1 cellular context compared by ENCODE assay signal in genomic region chr13:30453727-30454126, GRCh38.
TF ChIP-seq lines count a peak whose summit lies in the region.

No MANE protein-coding gene starts in this region.

TF ChIP-seq in HCT116, 20 proteins besides CTCF, POLR2A, EP300 and RAD21 (continued from another document):
- TF ChIP-seq, protein P1, sequence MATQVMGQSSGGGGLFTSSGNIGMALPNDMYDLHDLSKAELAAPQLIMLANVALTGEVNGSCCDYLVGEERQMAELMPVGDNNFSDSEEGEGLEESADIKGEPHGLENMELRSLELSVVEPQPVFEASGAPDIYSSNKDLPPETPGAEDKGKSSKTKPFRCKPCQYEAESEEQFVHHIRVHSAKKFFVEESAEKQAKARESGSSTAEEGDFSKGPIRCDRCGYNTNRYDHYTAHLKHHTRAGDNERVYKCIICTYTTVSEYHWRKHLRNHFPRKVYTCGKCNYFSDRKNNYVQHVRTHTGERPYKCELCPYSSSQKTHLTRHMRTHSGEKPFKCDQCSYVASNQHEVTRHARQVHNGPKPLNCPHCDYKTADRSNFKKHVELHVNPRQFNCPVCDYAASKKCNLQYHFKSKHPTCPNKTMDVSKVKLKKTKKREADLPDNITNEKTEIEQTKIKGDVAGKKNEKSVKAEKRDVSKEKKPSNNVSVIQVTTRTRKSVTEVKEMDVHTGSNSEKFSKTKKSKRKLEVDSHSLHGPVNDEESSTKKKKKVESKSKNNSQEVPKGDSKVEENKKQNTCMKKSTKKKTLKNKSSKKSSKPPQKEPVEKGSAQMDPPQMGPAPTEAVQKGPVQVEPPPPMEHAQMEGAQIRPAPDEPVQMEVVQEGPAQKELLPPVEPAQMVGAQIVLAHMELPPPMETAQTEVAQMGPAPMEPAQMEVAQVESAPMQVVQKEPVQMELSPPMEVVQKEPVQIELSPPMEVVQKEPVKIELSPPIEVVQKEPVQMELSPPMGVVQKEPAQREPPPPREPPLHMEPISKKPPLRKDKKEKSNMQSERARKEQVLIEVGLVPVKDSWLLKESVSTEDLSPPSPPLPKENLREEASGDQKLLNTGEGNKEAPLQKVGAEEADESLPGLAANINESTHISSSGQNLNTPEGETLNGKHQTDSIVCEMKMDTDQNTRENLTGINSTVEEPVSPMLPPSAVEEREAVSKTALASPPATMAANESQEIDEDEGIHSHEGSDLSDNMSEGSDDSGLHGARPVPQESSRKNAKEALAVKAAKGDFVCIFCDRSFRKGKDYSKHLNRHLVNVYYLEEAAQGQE (IDR thresholded peaks at IDR 0.05; ENCODE audit: low read depth), result no peak
- TF ChIP-seq CEBPB (IDR thresholded peaks at IDR 0.05; ENCODE audit: low read depth) (no peak), POLR2AphosphoS5 (IDR thresholded peaks at IDR 0.05; ENCODE audit: low read depth, low read length) (no peak), ELF1 (IDR thresholded peaks at IDR 0.05; ENCODE audit: borderline replicate concordance, low read depth) (no peak)
